In genomic region chr2:28869494-28870145, GRCh38 we compare ENCODE assay signal across 8 cellular contexts. TPM values are rescaled to one million over a fixed set of nuclear protein-coding genes. Genes with fewer than 3 reads are reported as not detected.
DNase-seq lines count a peak whose midpoint lies in the region; ATAC-seq and TF ChIP-seq lines count a peak whose summit lies in the region.

No MANE protein-coding gene starts in this region.

- H3K4me1 ChIP-seq in DOHH2 (ENCODE audit: control insufficient read depth, low read length), result peaks cover 41% of the 10 kb centered on the region

- ATAC-seq in GM19463 (IDR thresholded peaks at IDR 0.05; ENCODE audit: unreplicated experiment) (peak; percentile 18), HG03575 (IDR thresholded peaks at IDR 0.05; ENCODE audit: extremely low read depth, insufficient number of reproducible peaks, low FRiP score, unreplicated experiment) (peak; percentile 5)

- TF ChIP-seq POLR2A in erythroblast (IDR thresholded peaks at IDR 0.05; ENCODE audit: low read length), result no peak

- no peaks in the 10 kb centered on the region for H3K9me3 ChIP-seq in DOHH2 (ENCODE audit: control insufficient read depth, insufficient read depth, low read length)

- peak; percentile 9 for DNase-seq in activated T-cell treated with anti-CD3 and anti-CD28 coated beads for 4 hours
- peak; percentile 2 for DNase-seq in glomerular endothelial cell (ENCODE audit: extremely low read depth, low read depth, low spot score)
- no peak for DNase-seq in retinal pigment epithelial cell (ENCODE audit: low read depth)
- DNase-seq in NCI-H1417 treated with DMSO at 0.1 percent for 48 hours (lab: John Stamatoyannopoulos, UW), result no peak
- no peak for DNase-seq in erythroblast (lab: John Stamatoyannopoulos, UW)

- H3K27me3 ChIP-seq in DOHH2 (ENCODE audit: control insufficient read depth, low read length), result no peaks in the 10 kb centered on the region

- no peak overlapping the region for H3K27ac ChIP-seq in DOHH2 (ENCODE audit: low read depth, low read length)

- no peaks in the 10 kb centered on the region for H3K9me2 ChIP-seq in DOHH2 (replicated peaks; ENCODE audit: control insufficient read depth, low read length)

- peaks cover 4% of the 10 kb centered on the region for H4K20me1 ChIP-seq in DOHH2 (ENCODE audit: control insufficient read depth, insufficient read depth, low read depth, low read length)

- H3K79me2 ChIP-seq in DOHH2 (ENCODE audit: control insufficient read depth, low read length), result peaks cover 56% of the 10 kb centered on the region

- TF ChIP-seq CTCF in DOHH2 (IDR thresholded peaks at IDR 0.05; ENCODE audit: low read depth, low read length, poor library complexity, severe bottlenecking) (no peak), retinal pigment epithelial cell (conservative IDR thresholded peaks at IDR 0.05; ENCODE audit: low read depth, low read length) (no peak)

- H3F3A ChIP-seq in DOHH2 (ENCODE audit: control insufficient read depth, insufficient read depth), result peaks cover 3% of the 10 kb centered on the region

- peaks cover 30% of the 10 kb centered on the region for H3K36me3 ChIP-seq in DOHH2 (ENCODE audit: control insufficient read depth, low read length)

- peak overlapping the region; percentile 93 for H3K4me2 ChIP-seq in DOHH2 (ENCODE audit: low read length)

- H3K4me3 ChIP-seq in DOHH2 (ENCODE audit: low read length) (peak overlapping the region; percentile 86), retinal pigment epithelial cell (ENCODE audit: low read length) (peak overlapping the region; percentile 71)

RNA-seq across cellular contexts. Expression of gene TRMT61B, which starts 0.5 kb away (rescaled TPM):
- 7.9 and 9.4 TPM in 2 replicates for total RNA-seq in glomerular endothelial cell

RNA-seq across cellular contexts. Expression of gene WDR43, which starts 24.8 kb away (rescaled TPM):
- total RNA-seq in glomerular endothelial cell, result 49.7 and 57.3 TPM in 2 replicates

RNA-seq across cellular contexts. Expression of gene SPDYA, which starts 59.0 kb away (rescaled TPM):
- total RNA-seq in glomerular endothelial cell, result 0.39 TPM in 1 of 2 replicates, not detected in the other

Comparison
In these comparisons a context has a peak if more than half of its experiments do, and no peak if none do; other contexts are left out.
1. DNase-seq: peak in activated T-cell treated with anti-CD3 and anti-CD28 coated beads for 4 hours (single experiment) and glomerular endothelial cell (single experiment); none in retinal pigment epithelial cell (single experiment), NCI-H1417 treated with DMSO at 0.1 percent for 48 hours (single experiment) and erythroblast (0 of 2).